In genomic region chr5:149776376-149777305, GRCh38 we compare ENCODE assay signal across 11 cellular contexts. TPM values are rescaled to one million over a fixed set of nuclear protein-coding genes. Genes with fewer than 3 reads are reported as not detected.
A peak's percentile ranks its signal among the peaks of the same experiment; 100 is the strongest.
DNase-seq lines count a peak whose midpoint lies in the region; ATAC-seq lines count a peak whose summit lies in the region.
"Had no signal": no experiment of that assay in that cellular context is flagged by ENCODE, and none has a peak within 500 bp of the region (broad histone marks: within the 10 kb centered on the region; RNA-seq: fewer than 3 reads in every experiment).

No MANE protein-coding gene starts in this region.

- ATAC-seq in GM18868 (IDR thresholded peaks at IDR 0.05; ENCODE audit: unreplicated experiment) (peak; percentile 30), esophagus mucosa (peak; percentile 73), GM18858 (IDR thresholded peaks at IDR 0.05; ENCODE audit: unreplicated experiment) (no peak), GM21367 (IDR thresholded peaks at IDR 0.05; ENCODE audit: unreplicated experiment) (no peak)

- DNase-seq in NCI-H526 (lab: John Stamatoyannopoulos, UW) (peak; percentile 76 to 80), putamen (ENCODE audit: low spot score) (peak; percentile 38), iPS-NIHi7 (ENCODE audit: extremely low spot score) (no peak), SHP77 treated with DMSO at 0.1 percent for 48 hours (lab: John Stamatoyannopoulos, UW) (no peak)
- DNase-seq: hippocampal formation; NCI-H1105; NK-92 treated with Interleukin-12 subunit alpha and Interleukin-12 subunit beta, amount 100 ng/mL, for 24 hours had no signal

RNA-seq across cellular contexts. Expression of gene PPARGC1B, which starts 46.5 kb away (rescaled TPM):
- total RNA-seq in esophagus mucosa = 8.8 TPM

Comparison
In these comparisons a context has a peak if more than half of its experiments do, and no peak if none do; other contexts are left out.
1. ATAC-seq: peak in GM18868 (single experiment) and esophagus mucosa (single experiment); none in GM18858 (single experiment) and GM21367 (single experiment).
2. DNase-seq: peak in NCI-H526 (2 of 2) and putamen (single experiment); none in iPS-NIHi7 (single experiment) and SHP77 treated with DMSO at 0.1 percent for 48 hours (single experiment).